ENCODE assay signal across 16 cellular contexts in genomic region chr20:50455656-50456451, GRCh38. TPM values are rescaled to one million over a fixed set of nuclear protein-coding genes. Genes with fewer than 3 reads are reported as not detected.
A peak's percentile ranks its signal among the peaks of the same experiment; 100 is the strongest.
DNase-seq lines count a peak whose midpoint lies in the region; ATAC-seq and TF ChIP-seq lines count a peak whose summit lies in the region.
"Had no signal": no experiment of that assay in that cellular context is flagged by ENCODE, and none has a peak within 500 bp of the region (broad histone marks: within the 10 kb centered on the region; RNA-seq: fewer than 3 reads in every experiment).

No MANE protein-coding gene starts in this region.

- no peaks in the 10 kb centered on the region for H3K79me1 ChIP-seq in mesendoderm (ENCODE audit: low read length)

- no peaks in the 10 kb centered on the region for H3K27me3 ChIP-seq in mesendoderm (ENCODE audit: insufficient read depth, low read length, poor library complexity)

- no peak overlapping the region for H3K9ac ChIP-seq in mesendoderm (ENCODE audit: low read length)

- peak overlapping the region; percentile 17 for H3K4ac ChIP-seq in mesendoderm (ENCODE audit: low read depth, low read length)

- no peak overlapping the region for H2BK15ac ChIP-seq in mesendoderm (replicated peaks; ENCODE audit: low read depth)

- peak overlapping the region; percentile 19 for H3K56ac ChIP-seq in mesendoderm (ENCODE audit: low read length)

- H2BK5ac ChIP-seq in mesendoderm (ENCODE audit: low read length): no peak overlapping the region

- H3K4me2 ChIP-seq in mesendoderm (ENCODE audit: low read length): no peak overlapping the region

- no peak overlapping the region for H4K8ac ChIP-seq in mesendoderm (ENCODE audit: low read depth, low read length)

- no peak overlapping the region for H2BK120ac ChIP-seq in mesendoderm (ENCODE audit: low read depth, low read length)

- H3K27ac ChIP-seq in epithelial cell of prostate (peak overlapping the region; percentile 11), mesendoderm (ENCODE audit: low read depth, low read length) (no peak overlapping the region)

- intact Hi-C loops in natural killer cell (cut with micrococcal nuclease): no loop called here

- no peaks in the 10 kb centered on the region for H3K79me2 ChIP-seq in mesendoderm (ENCODE audit: control insufficient read depth, insufficient read depth, low read length)

- peaks cover 11 to 25% of the 10 kb centered on the region in 2 donors for H3K27me3 Mint-ChIP-seq in natural killer cell treated with Interleukin-12 subunit alpha and Interleukin-12 subunit beta and Interleukin-15 and Interleukin-18, amount 100 ng/mL, for 72 hours
- H3K27me3 Mint-ChIP-seq in natural killer cell (ENCODE audit: low read depth in 2 of 2): peaks cover 54 to 75% of the 10 kb centered on the region in 2 donors

- H3K18ac ChIP-seq in mesendoderm (ENCODE audit: low read length): no peak overlapping the region

- H3K27ac Mint-ChIP-seq in natural killer cell treated with Interleukin-12 subunit alpha and Interleukin-12 subunit beta and Interleukin-15 and Interleukin-18, amount 100 ng/mL, for 72 hours: peak overlapping the region; percentile 1 to 14
- no peak overlapping the region for H3K27ac Mint-ChIP-seq in natural killer cell

- no peak for DNase-seq in natural killer cell treated with Interleukin-12 subunit alpha and Interleukin-12 subunit beta and Interleukin-15 and Interleukin-18, amount 100 ng/mL, for 72 hours (ENCODE audit: low spot score)
- DNase-seq in natural killer cell: no peak
- no peak for DNase-seq in epithelial cell of prostate (ENCODE audit: low read depth, low spot score)
- no peak for DNase-seq in mesendoderm
- no peak for DNase-seq in NCI-H2227 (lab: John Stamatoyannopoulos, UW; ENCODE audit: unreplicated experiment)
- DNase-seq in NCI-H2171 treated with DMSO at 0.1 percent for 48 hours (lab: John Stamatoyannopoulos, UW): no peak
- DNase-seq in H4 (ENCODE audit: low spot score): no peak
- DNase-seq: activated naive CD4-positive, alpha-beta T cell treated with Interleukin-2 at 50 U/mL for 16 hours; central memory CD4-positive, alpha-beta T cell; H9; left colon; NCI-H187 treated with DMSO at 0.1 percent for 48 hours; NCI-H526 treated with DMSO at 0.1 percent for 48 hours; T1000 had no signal

- ATAC-seq in natural killer cell treated with Interleukin-12 subunit alpha and Interleukin-12 subunit beta and Interleukin-15 and Interleukin-18, amount 100 ng/mL, for 72 hours: no peak
- ATAC-seq in natural killer cell (no peak), HG03045 (IDR thresholded peaks at IDR 0.05; ENCODE audit: unreplicated experiment) (no peak)
- ATAC-seq: left colon had no signal

- no peak for TF ChIP-seq CTCF in natural killer cell (IDR thresholded peaks at IDR 0.05)

- no peak overlapping the region for H4K5ac ChIP-seq in mesendoderm (ENCODE audit: low read length)

- peaks cover 51 to 68% of the 10 kb centered on the region in 2 donors for H3K4me1 Mint-ChIP-seq in natural killer cell treated with Interleukin-12 subunit alpha and Interleukin-12 subunit beta and Interleukin-15 and Interleukin-18, amount 100 ng/mL, for 72 hours (ENCODE audit: low read depth in 2 of 2)
- H3K4me1 Mint-ChIP-seq in natural killer cell: peaks cover 13 to 30% of the 10 kb centered on the region in 2 donors

- H3K36me3 Mint-ChIP-seq in natural killer cell treated with Interleukin-12 subunit alpha and Interleukin-12 subunit beta and Interleukin-15 and Interleukin-18, amount 100 ng/mL, for 72 hours: peaks cover 8% of the 10 kb centered on the region
- H3K36me3 Mint-ChIP-seq in natural killer cell: no peaks in the 10 kb centered on the region

- H3K36me3 ChIP-seq in mesendoderm (ENCODE audit: control insufficient read depth, insufficient read depth, low read length): no peaks in the 10 kb centered on the region

- WGBS in mesendoderm (ENCODE audit: extremely low coverage, insufficient coverage, low lambda C conversion rate): no CpG with 5 or more reads among the region's 19 CpGs

- H3K4me1 ChIP-seq in mesendoderm (ENCODE audit: control insufficient read depth, low read depth, low read length): peaks cover 2% of the 10 kb centered on the region

- H3K4me3 ChIP-seq in mesendoderm (ENCODE audit: low read length): no peak overlapping the region

- H3K23ac ChIP-seq in mesendoderm (ENCODE audit: low read length): no peak overlapping the region

- no peaks in the 10 kb centered on the region for H3K9me3 Mint-ChIP-seq in natural killer cell treated with Interleukin-12 subunit alpha and Interleukin-12 subunit beta and Interleukin-15 and Interleukin-18, amount 100 ng/mL, for 72 hours
- H3K9me3 Mint-ChIP-seq in natural killer cell: no peaks in the 10 kb centered on the region
- H3K9me3 Mint-ChIP-seq: H9, neural crest cell had no signal

- no peak overlapping the region for H2AK5ac ChIP-seq in mesendoderm (ENCODE audit: low read length)

- no peak overlapping the region for H3K4me3 Mint-ChIP-seq in natural killer cell treated with Interleukin-12 subunit alpha and Interleukin-12 subunit beta and Interleukin-15 and Interleukin-18, amount 100 ng/mL, for 72 hours
- H3K4me3 Mint-ChIP-seq in natural killer cell: no peak overlapping the region
- H3K4me3 Mint-ChIP-seq: H9, neural crest cell had no signal

RNA-seq across cellular contexts. Expression of gene PTPN1, which starts 54.3 kb away (rescaled TPM):
- 100 to 1,000 TPM in 1 of 2 donors, 10 to 100 TPM in 1; 74.3 to 105 TPM for total RNA-seq in natural killer cell treated with Interleukin-12 subunit alpha and Interleukin-12 subunit beta and Interleukin-15 and Interleukin-18, amount 100 ng/mL, for 72 hours
- total RNA-seq in natural killer cell: 10 to 100 TPM; 52.9 to 64.5 (median 58.3) TPM
- polyA plus RNA-seq in mesendoderm (2013, experiment 1 of 2): 32.0 TPM
- 31.3 TPM for polyA plus RNA-seq in mesendoderm (2013, experiment 2 of 2)
- 22.8 TPM in 2 replicates for total RNA-seq in H4 (2014; rRNA removed; shearing (Covaris generic))

Comparison
In these comparisons a context has a peak if more than half of its experiments do, and no peak if none do; other contexts are left out.
1. H3K27ac Mint-ChIP-seq: peak in natural killer cell treated with Interleukin-12 subunit alpha and Interleukin-12 subunit beta and Interleukin-15 and Interleukin-18, amount 100 ng/mL, for 72 hours (2 of 2); none in natural killer cell (0 of 2).